In genomic region chr1:202572867-202573266, GRCh38 we compare ENCODE assay signal across 19 cellular contexts.
DNase-seq lines count a peak whose midpoint lies in the region; ATAC-seq and TF ChIP-seq lines count a peak whose summit lies in the region.
"Had no signal": no experiment of that assay in that cellular context is flagged by ENCODE, and none has a peak within 500 bp of the region (broad histone marks: within the 10 kb centered on the region; RNA-seq: fewer than 3 reads in every experiment).

No MANE protein-coding gene starts in this region.

- no peak for TF ChIP-seq POLR2A in heart left ventricle (IDR thresholded peaks at IDR 0.05)

- H3K27me3 Mint-ChIP-seq in nephron (ENCODE audit: low read depth), result no peaks in the 10 kb centered on the region

- H3K4me3 ChIP-seq in ascending aorta (no peak overlapping the region), aorta (ENCODE audit: low read length in 2 of 2) (no peak overlapping the region), heart left ventricle (no peak overlapping the region)

- ATAC-seq in aorta (ENCODE audit: low FRiP score), result no peak
- no peak for ATAC-seq in heart left ventricle
- ATAC-seq in HG02884 (IDR thresholded peaks at IDR 0.05; ENCODE audit: unreplicated experiment), result no peak
- ATAC-seq: CD8-positive, alpha-beta T cell; Panc1 had no signal

- DNase-seq in DMS153 (lab: John Stamatoyannopoulos, UW) (peak; percentile 24), DMS153 treated with DMSO at 0.1 percent for 48 hours (lab: John Stamatoyannopoulos, UW; ENCODE audit: unreplicated experiment) (no peak), ascending aorta (ENCODE audit: low spot score in 2 of 2) (no peak), aorta (no peak), NOMO-1 treated with dmso at 0.1 percent for 144 hours (lab: John Stamatoyannopoulos, UW; ENCODE audit: unreplicated experiment) (no peak), heart left ventricle (no peak)
- DNase-seq: BE2C; CD8-positive, alpha-beta T cell; DND-41; H7; NCI-H1092 treated with DMSO at 0.1 percent for 48 hours; NCI-H187 treated with DMSO at 0.1 percent for 48 hours; NCI-H2171; NCI-H446 treated with DMSO at 0.1 percent for 48 hours; NCI-H82 had no signal

- H3K4me1 ChIP-seq in ascending aorta (peaks cover 10 to 77% of the 10 kb centered on the region in 2 donors), aorta (ENCODE audit: control insufficient read depth in 1 of 2, insufficient read depth in 2 of 2, low read length in 2 of 2) (peaks cover 9 to 13% of the 10 kb centered on the region in 2 donors), heart left ventricle (peaks cover 2 to 81% (median 32%) of the 10 kb centered on the region in 12 donors)

- H3K27ac ChIP-seq in ascending aorta (peak overlapping the region; percentile 70 to 79), aorta (ENCODE audit: low read depth in 1 of 2, low read length in 2 of 2) (peak overlapping the region; percentile 45 to 58), heart left ventricle (peak overlapping the region in 1 of 12 donors; percentile 78)
- H3K27ac ChIP-seq: 22Rv1 had no signal

- WGBS in aorta, 2 donors, result 33 to 37% methylated on average over 1 of the region's 1 CpG
- WGBS in heart left ventricle, 4 donors, result 51 to 79% (median 69%) methylated on average over 1 of the region's 1 CpG

- peaks cover 78% of the 10 kb centered on the region for H3K4me1 Mint-ChIP-seq in nephron

- intact Hi-C loops in ascending aorta (cut with DNase I) (loop anchor here (2.0 to 5.0 kb wide), 2 partner anchors 16 to 66 kb away; no protein-coding TSS in a partner anchor), aorta (cut with DNase I) (loop anchor here in 1 of 2 donors (10.0 kb wide), 1 partner anchor 52 kb away; no protein-coding TSS in a partner anchor), heart left ventricle (cut with DNase I) (loop anchor here in 7 of 10 donors (5.0 to 10.0 kb wide), 5 partner anchors 58 to 228 kb away; partner anchors contain the start of genes PPP1R12B (in 1 of the 7), SYT2 (in 1 of the 7) and UBE2T (in 1 of the 7))

- peaks cover 10% of the 10 kb centered on the region for H3K36me3 Mint-ChIP-seq in nephron (ENCODE audit: low read depth)

- H3K4me3 Mint-ChIP-seq in nephron, result no peak overlapping the region
- H3K4me3 Mint-ChIP-seq: CD8-positive, alpha-beta T cell had no signal

- H3K9me3 ChIP-seq in ascending aorta (no peaks in the 10 kb centered on the region), aorta (ENCODE audit: control insufficient read depth, low read length) (no peaks in the 10 kb centered on the region), heart left ventricle (no peaks in the 10 kb centered on the region)
- H3K9me3 ChIP-seq: BE2C had no signal

- H3K27ac Mint-ChIP-seq in nephron, result peak overlapping the region in 2 of 3 experiments; percentile 54 to 98
- H3K27ac Mint-ChIP-seq: CD8-positive, alpha-beta T cell had no signal

- H3K27me3 ChIP-seq in ascending aorta (no peaks in the 10 kb centered on the region), aorta (ENCODE audit: control insufficient read depth in 1 of 2, insufficient read depth in 2 of 2, low read length in 1 of 2) (no peaks in the 10 kb centered on the region), heart left ventricle (peaks cover 0 to 2% (median 0%) of the 10 kb centered on the region in 9 donors)
- H3K27me3 ChIP-seq: BE2C had no signal

- H3K36me3 ChIP-seq in ascending aorta, result peaks cover 72 to 75% of the 10 kb centered on the region in 2 donors
- peaks cover 12 to 24% of the 10 kb centered on the region in 2 donors for H3K36me3 ChIP-seq in aorta (ENCODE audit: control insufficient read depth in 1 of 2, insufficient read depth in 2 of 2, low read length in 1 of 2)
- peaks cover 0 to 87% (median 41%) of the 10 kb centered on the region in 9 donors for H3K36me3 ChIP-seq in heart left ventricle

- no peaks in the 10 kb centered on the region for H3K9me3 Mint-ChIP-seq in nephron
- H3K9me3 Mint-ChIP-seq: CD8-positive, alpha-beta T cell had no signal

- TF ChIP-seq CTCF in ascending aorta (IDR thresholded peaks at IDR 0.05), result no peak
- TF ChIP-seq CTCF in nephron (IDR thresholded peaks at IDR 0.05; ENCODE audit: unreplicated experiment in 3 of 3), result no peak
- no peak for TF ChIP-seq CTCF in heart left ventricle (IDR thresholded peaks at IDR 0.05)
